In genomic region chr1:8536521-8536920, GRCh38 we compare ENCODE assay signal across 18 cellular contexts.
DNase-seq lines count a peak whose midpoint lies in the region; ATAC-seq and TF ChIP-seq lines count a peak whose summit lies in the region.
"Had no signal": no experiment of that assay in that cellular context is flagged by ENCODE, and none has a peak within 500 bp of the region (broad histone marks: within the 10 kb centered on the region; RNA-seq: fewer than 3 reads in every experiment).

No MANE protein-coding gene starts in this region.

- ATAC-seq in GM21515 (IDR thresholded peaks at IDR 0.05; ENCODE audit: unreplicated experiment), result no peak
- no peak for ATAC-seq in activated naive CD8-positive, alpha-beta T cell treated with anti-CD3 and anti-CD28 coated beads, Interleukin-2, amount 50 U/mL, for 24 hours

- H3K27me3 Mint-ChIP-seq in MCF 10A (ENCODE audit: insufficient read depth, unreplicated experiment), result no peaks in the 10 kb centered on the region
- no peaks in the 10 kb centered on the region for H3K27me3 Mint-ChIP-seq in activated naive CD8-positive, alpha-beta T cell treated with anti-CD3 and anti-CD28 coated beads, Interleukin-2, amount 50 U/mL, for 24 hours
- H3K27me3 Mint-ChIP-seq: CD4-positive, CD25-positive, alpha-beta regulatory T cell had no signal

- TF ChIP-seq CTCF in breast epithelium (IDR thresholded peaks at IDR 0.05) (no peak), MCF 10A (IDR thresholded peaks at IDR 0.05; ENCODE audit: unreplicated experiment) (no peak), retinal pigment epithelial cell (conservative IDR thresholded peaks at IDR 0.05; ENCODE audit: low read depth, low read length) (no peak)

- CTCF ChIA-PET in MCF 10A (lab: Yijun Ruan, JAX), result no interaction called here

- no TSS peak for BruUV-seq in MCF 10A (replicated peaks; lab: Mats Ljungman, UMichigan)

- no peaks in the 10 kb centered on the region for H3K9me3 Mint-ChIP-seq in MCF 10A (ENCODE audit: unreplicated experiment)
- no peaks in the 10 kb centered on the region for H3K9me3 Mint-ChIP-seq in activated naive CD8-positive, alpha-beta T cell treated with anti-CD3 and anti-CD28 coated beads, Interleukin-2, amount 50 U/mL, for 24 hours
- H3K9me3 Mint-ChIP-seq: CD4-positive, CD25-positive, alpha-beta regulatory T cell; HFFc6 had no signal

- H3K36me3 Mint-ChIP-seq in MCF 10A (ENCODE audit: insufficient read depth, unreplicated experiment), result peaks cover 10% of the 10 kb centered on the region
- H3K36me3 Mint-ChIP-seq in activated naive CD8-positive, alpha-beta T cell treated with anti-CD3 and anti-CD28 coated beads, Interleukin-2, amount 50 U/mL, for 24 hours (ENCODE audit: low read depth), result peaks cover 18% of the 10 kb centered on the region

- H3K9me3 ChIP-seq in breast epithelium, result no peaks in the 10 kb centered on the region
- H3K9me3 ChIP-seq: BE2C had no signal

- peak overlapping the region; percentile 29 to 42 for H3K27ac ChIP-seq in breast epithelium
- H3K27ac ChIP-seq: HL-60 had no signal

- DNase-seq in breast epithelium (ENCODE audit: low spot score in 2 of 2) (no peak), MCF 10A (ENCODE audit: unreplicated experiment) (no peak), iris pigment epithelial cell (ENCODE audit: low read depth) (peak; percentile 82), retinal pigment epithelial cell (ENCODE audit: low read depth) (peak; percentile 17)
- DNase-seq in stimulated activated naive CD4-positive, alpha-beta T cell treated with Interleukin-2 at 50 U/mL for 16 hours (lab: John Stamatoyannopoulos, UW), result no peak
- no peak for DNase-seq in activated naive CD8-positive, alpha-beta T cell treated with anti-CD3 and anti-CD28 coated beads, Interleukin-2, amount 50 U/mL, for 24 hours
- DNase-seq: BE2C; CD4-positive, CD25-positive, alpha-beta regulatory T cell; COR-L47; DMS 273 treated with DMSO at 0.1 percent for 48 hours; DND-41; HFFc6; NCI-H1417 treated with DMSO at 0.1 percent for 48 hours; NCI-H187 treated with DMSO at 0.1 percent for 48 hours; NCI-H226; NCI-H524 had no signal

- H3K27me3 ChIP-seq in breast epithelium, result no peaks in the 10 kb centered on the region
- H3K27me3 ChIP-seq: BE2C had no signal

- no peaks in the 10 kb centered on the region for H3K36me3 ChIP-seq in breast epithelium
- H3K36me3 ChIP-seq: BE2C had no signal

- H3K4me1 Mint-ChIP-seq in MCF 10A (ENCODE audit: insufficient read depth, unreplicated experiment), result peaks cover 20% of the 10 kb centered on the region
- H3K4me1 Mint-ChIP-seq in activated naive CD8-positive, alpha-beta T cell treated with anti-CD3 and anti-CD28 coated beads, Interleukin-2, amount 50 U/mL, for 24 hours, result peaks cover 53% of the 10 kb centered on the region

- H3K4me3 Mint-ChIP-seq in MCF 10A (ENCODE audit: unreplicated experiment), result no peak overlapping the region
- no peak overlapping the region for H3K4me3 Mint-ChIP-seq in activated naive CD8-positive, alpha-beta T cell treated with anti-CD3 and anti-CD28 coated beads, Interleukin-2, amount 50 U/mL, for 24 hours
- H3K4me3 Mint-ChIP-seq: CD4-positive, CD25-positive, alpha-beta regulatory T cell; HFFc6 had no signal

- intact Hi-C loops in breast epithelium (cut with DNase I; ENCODE audit: low total_unique reads), result no loop called here
- intact Hi-C loops in MCF 10A (cut with micrococcal nuclease), result no loop called here

- POLR2A ChIA-PET in MCF 10A (lab: Yijun Ruan, JAX), result interaction anchor here (0.6 to 5.0 kb wide), 2 partner anchors 11 to 176 kb away, joined by 4 to 54 read pairs; no protein-coding TSS in a partner anchor

- H3K4me3 ChIP-seq in breast epithelium (no peak overlapping the region), retinal pigment epithelial cell (ENCODE audit: low read length) (no peak overlapping the region)

- H3K27ac Mint-ChIP-seq in MCF 10A (ENCODE audit: low read depth, unreplicated experiment), result no peak overlapping the region
- H3K27ac Mint-ChIP-seq in activated naive CD8-positive, alpha-beta T cell treated with anti-CD3 and anti-CD28 coated beads, Interleukin-2, amount 50 U/mL, for 24 hours, result no peak overlapping the region
- H3K27ac Mint-ChIP-seq: CD4-positive, CD25-positive, alpha-beta regulatory T cell; HFFc6 had no signal

- H3K4me1 ChIP-seq in breast epithelium, result no peaks in the 10 kb centered on the region
- H3K4me1 ChIP-seq: BE2C had no signal

- no peak for TF ChIP-seq POLR2A in breast epithelium (IDR thresholded peaks at IDR 0.05)

Comparison
In these comparisons a context has a peak if more than half of its experiments do, and no peak if none do; other contexts are left out.
1. DNase-seq: peak in iris pigment epithelial cell (single experiment) and retinal pigment epithelial cell (single experiment); none in breast epithelium (0 of 2), MCF 10A (single experiment), stimulated activated naive CD4-positive, alpha-beta T cell treated with Interleukin-2 at 50 U/mL for 16 hours (single experiment) and activated naive CD8-positive, alpha-beta T cell treated with anti-CD3 and anti-CD28 coated beads, Interleukin-2, amount 50 U/mL, for 24 hours (single experiment).